25 cellular contexts compared by ENCODE assay signal in genomic region chr19:53355739-53356138, GRCh38. TPM values are rescaled to one million over a fixed set of nuclear protein-coding genes. Genes with fewer than 3 reads are reported as not detected.
DNase-seq lines count a peak whose midpoint lies in the region; ATAC-seq, FAIRE-seq and TF ChIP-seq lines count a peak whose summit lies in the region.
"Had no signal": no experiment of that assay in that cellular context is flagged by ENCODE, and none has a peak within 500 bp of the region (broad histone marks: within the 10 kb centered on the region; RNA-seq: fewer than 3 reads in every experiment).

No MANE protein-coding gene starts in this region.

- DNase-seq in adipocyte (ENCODE audit: low read depth): no peak
- DNase-seq in K562 (ENCODE audit: extremely low read depth in 1 of 4, low spot score in 3 of 4): no peak
- DNase-seq in progenitor cell of endocrine pancreas (ENCODE audit: low spot score, unreplicated experiment): no peak
- DNase-seq in DMS53 treated with DMSO at 0.1 percent for 48 hours (lab: John Stamatoyannopoulos, UW; ENCODE audit: unreplicated experiment): no peak
- DNase-seq in DMS153 (lab: John Stamatoyannopoulos, UW): no peak
- DNase-seq: 8988T; ACHN; BE2C; C1 segment of cervical spinal cord; Caco-2; Calu3; CD4-positive, alpha-beta memory T cell; CD4-positive, CD25-positive, alpha-beta regulatory T cell; DMS79; DND-41; EL; GDM1 had no signal

- intact Hi-C loops in K562 (cut with micrococcal nuclease): no loop called here

- H3K36me3 Mint-ChIP-seq in progenitor cell of endocrine pancreas (ENCODE audit: insufficient read depth): peaks cover 61% of the 10 kb centered on the region

- no TSS peak for BruUV-seq in K562 (replicated peaks; lab: Mats Ljungman, UMichigan)

- no peak overlapping the region for H3K4me3 Mint-ChIP-seq in progenitor cell of endocrine pancreas (ENCODE audit: low read depth)
- H3K4me3 Mint-ChIP-seq: CD14-positive monocyte; CD4-positive, CD25-positive, alpha-beta regulatory T cell had no signal

- no peak for FAIRE-seq in K562 (lab: Jason Lieb, UNC)
- FAIRE-seq: A204.1, D721Med, GM12878, GM12892, GM18507 had no signal

- peaks cover 69% of the 10 kb centered on the region for H3K9me3 ChIP-seq in adipocyte (ENCODE audit: control insufficient read depth, low read length)
- H3K9me3 ChIP-seq in K562 (replicated peaks; ENCODE audit: control insufficient read depth, insufficient read depth, low read depth, low read length): peaks cover 41% of the 10 kb centered on the region
- H3K9me3 ChIP-seq: BE2C had no signal

- H3K9me3 Mint-ChIP-seq in progenitor cell of endocrine pancreas (ENCODE audit: low read depth): peaks cover 57% of the 10 kb centered on the region

- in situ Hi-C loops in K562 (cut with MboI): no loop called here

- H2AFZ ChIP-seq in K562 (ENCODE audit: low read depth, low read length): no peak overlapping the region

- TF ChIP-seq RAD21 in K562 (CRISPR knock-in tag; conservative IDR thresholded peaks at IDR 0.05 in 1 of 2, IDR thresholded peaks at IDR 0.05 in 1 of 2): no peak

- H4K20me1 ChIP-seq in K562 (replicated peaks; ENCODE audit: control insufficient read depth, insufficient read depth, low read length): no peaks in the 10 kb centered on the region
- H4K20me1 ChIP-seq: BLaER1 had no signal

- no peaks in the 10 kb centered on the region for H3K4me1 Mint-ChIP-seq in progenitor cell of endocrine pancreas (ENCODE audit: low read depth)
- H3K4me1 Mint-ChIP-seq: CD14-positive monocyte; CD4-positive, alpha-beta memory T cell had no signal

- no peak overlapping the region for H3K9ac ChIP-seq in adipocyte (ENCODE audit: low read length)
- no peak overlapping the region for H3K9ac ChIP-seq in K562 (ENCODE audit: insufficient read depth in 1 of 2, low read depth in 2 of 2, low read length in 2 of 2)
- H3K9ac ChIP-seq: BLaER1 had no signal

- TF ChIP-seq CTCF in K562 (IDR thresholded peaks at IDR 0.05 in 2 of 3, conservative IDR thresholded peaks at IDR 0.05 in 1 of 3; ENCODE audit: insufficient read depth in 2 of 3, low read depth in 1 of 3, low read length in 3 of 3) (no peak), progenitor cell of endocrine pancreas (IDR thresholded peaks at IDR 0.05; ENCODE audit: unreplicated experiment) (no peak)

- ATAC-seq in K562: no peak
- no peak for ATAC-seq in HG02852 (IDR thresholded peaks at IDR 0.05; ENCODE audit: unreplicated experiment)
- ATAC-seq: GM12878 had no signal

- H3K4me3 ChIP-seq in adipocyte (ENCODE audit: low read length) (peak overlapping the region; percentile 29), K562 (no peak overlapping the region)
- H3K4me3 ChIP-seq: BLaER1, GM12878 had no signal

- no peak for TF ChIP-seq POLR2A in K562 (conservative IDR thresholded peaks at IDR 0.05)

- H3K27me3 Mint-ChIP-seq in progenitor cell of endocrine pancreas: no peaks in the 10 kb centered on the region
- H3K27me3 Mint-ChIP-seq: CD4-positive, alpha-beta memory T cell; CD4-positive, CD25-positive, alpha-beta regulatory T cell had no signal

- H3K36me3 ChIP-seq in adipocyte (ENCODE audit: control insufficient read depth, insufficient read depth, low read length, severe bottlenecking) (peaks cover 43% of the 10 kb centered on the region), K562 (ENCODE audit: control insufficient read depth, insufficient read depth, low read length) (peaks cover 16% of the 10 kb centered on the region)

- H3K79me2 ChIP-seq in K562 (ENCODE audit: control insufficient read depth, insufficient read depth, low read length): no peaks in the 10 kb centered on the region

- TF ChIP-seq EP300 in K562 (IDR thresholded peaks at IDR 0.05; ENCODE audit: low read length): no peak

- CTCF ChIA-PET in K562 (lab: Yijun Ruan, JAX; ENCODE audit: low intra/inter-chr PET ratio): no interaction called here

- H3K4me1 ChIP-seq in adipocyte (ENCODE audit: control insufficient read depth, insufficient read depth, low read length): no peaks in the 10 kb centered on the region
- no peaks in the 10 kb centered on the region for H3K4me1 ChIP-seq in K562 (replicated peaks in 1 of 2; ENCODE audit: control insufficient read depth in 2 of 2, insufficient read depth in 2 of 2, low read length in 2 of 2)
- H3K4me1 ChIP-seq: BE2C, BLaER1, Caco-2 had no signal

- 64% methylated on average over 1 of the region's 1 CpG for WGBS in K562 (ENCODE audit: insufficient coverage, low coverage, missing lambda C conversion rate)

- POLR2A ChIA-PET in K562 (lab: Yijun Ruan, JAX): no interaction called here

- no peak overlapping the region for H3K4me2 ChIP-seq in K562 (ENCODE audit: insufficient read depth, low read length)
- H3K4me2 ChIP-seq: BLaER1 had no signal

- no peak overlapping the region for H3K27ac ChIP-seq in K562 (ENCODE audit: extremely low read depth, low read depth, low read length)
- H3K27ac ChIP-seq: BLaER1 had no signal

- H3K27ac Mint-ChIP-seq in progenitor cell of endocrine pancreas: peak overlapping the region; percentile 21
- H3K27ac Mint-ChIP-seq: CD14-positive monocyte; CD4-positive, alpha-beta memory T cell; CD4-positive, CD25-positive, alpha-beta regulatory T cell had no signal

- H3K9me1 ChIP-seq in K562 (ENCODE audit: control insufficient read depth, insufficient read depth, low read length): no peaks in the 10 kb centered on the region

- no peaks in the 10 kb centered on the region for H3K27me3 ChIP-seq in adipocyte (replicated peaks; ENCODE audit: control insufficient read depth, insufficient read depth, low read length)
- H3K27me3 ChIP-seq in K562 (ENCODE audit: control insufficient read depth in 2 of 2, insufficient read depth in 2 of 2, low read length in 2 of 2): no peaks in the 10 kb centered on the region
- H3K27me3 ChIP-seq: BE2C, BLaER1 had no signal

TF ChIP-seq in K562, 482 proteins besides CTCF, POLR2A, EP300 and RAD21 (continues in another document):
- TF ChIP-seq SAFB (IDR thresholded peaks at IDR 0.05; ENCODE audit: borderline replicate concordance, low read depth, low read length): no peak

RNA-seq across cellular contexts. Expression of gene ZNF525, which starts 9.8 kb away (rescaled TPM):
- 12.6 and 34.8 TPM in 2 replicates for total RNA-seq in K562 (2011; cell fraction: chromatin; rRNA removed; ENCODE audit: low replicate concordance)
- 6.3 and 10.8 TPM in 2 replicates for total RNA-seq in K562 (2011; cell fraction: nucleolus; rRNA removed)
- total RNA-seq in K562 (2011; cell fraction: nucleoplasm; rRNA removed): 17.3 and 18.7 TPM in 2 replicates
- total RNA-seq in K562 (2014; rRNA removed): 4.1 and 6.9 TPM in 2 replicates
- total RNA-seq in K562 (2014; rRNA removed; fragmentation: Illumina TruSeq; extraction: Trizol): 11.0 and 12.0 TPM in 2 replicates
- total RNA-seq in K562 (2015; rRNA removed; fragmentation: Illumina TruSeq; extraction: Trizol): 5.7 and 6.7 TPM in 2 replicates
- 6.5 and 6.7 TPM in 2 replicates for total RNA-seq in K562 (2021)
- polyA plus RNA-seq in K562 (2011; rRNA removed): 6.4 and 10.8 TPM in 2 replicates
- 1.4 and 2.7 TPM in 2 replicates for polyA plus RNA-seq in K562 (2011; cell fraction: cytosol; rRNA removed)
- 5.9 and 6.6 TPM in 2 replicates for polyA plus RNA-seq in K562 (2011; cell fraction: nucleus; rRNA removed)
- polyA plus RNA-seq in K562 (2012): 3.4 and 4.3 TPM in 2 replicates
- 6.5 and 7.0 TPM in 2 replicates for polyA plus RNA-seq in K562 (2014; fragmentation: Illumina TruSeq; extraction: Trizol)
- 1 to 10 TPM; 1.5 to 2.5 TPM for polyA plus RNA-seq in K562 (2014; fragmentation: Nextera tagmentation; extraction: Ambion mirVana)
- 4.5 and 5.4 TPM in 2 replicates for polyA plus RNA-seq in K562 (2014; rRNA removed)
- 14.5 and 16.1 TPM in 2 replicates for polyA minus RNA-seq in K562 (2011; rRNA and poly(A)+ RNA removed)
- polyA minus RNA-seq in K562 (2011; cell fraction: cytosol; rRNA and poly(A)+ RNA removed): 2.2 and 5.0 TPM in 2 replicates
- polyA minus RNA-seq in K562 (2011; cell fraction: nucleus; rRNA and poly(A)+ RNA removed): 5.3 and 7.7 TPM in 2 replicates
- total RNA-seq in progenitor cell of endocrine pancreas: 24.4 and 27.2 TPM in 2 replicates

RNA-seq across cellular contexts. Expression of gene ZNF845, which starts 22.2 kb away (rescaled TPM):
- total RNA-seq in K562 (2011; cell fraction: chromatin; rRNA removed; ENCODE audit: low replicate concordance): 3.8 and 20.2 TPM in 2 replicates
- 3.3 and 5.1 TPM in 2 replicates for total RNA-seq in K562 (2011; cell fraction: nucleolus; rRNA removed)
- total RNA-seq in K562 (2011; cell fraction: nucleoplasm; rRNA removed): 5.7 and 5.9 TPM in 2 replicates
- 4.1 and 4.8 TPM in 2 replicates for total RNA-seq in K562 (2014; rRNA removed)
- 13.2 and 15.8 TPM in 2 replicates for total RNA-seq in K562 (2014; rRNA removed; fragmentation: Illumina TruSeq; extraction: Trizol)
- total RNA-seq in K562 (2015; rRNA removed; fragmentation: Illumina TruSeq; extraction: Trizol): 9.3 and 10.8 TPM in 2 replicates
- 5.8 and 6.7 TPM in 2 replicates for total RNA-seq in K562 (2021)
- polyA plus RNA-seq in K562 (2011; rRNA removed): 6.0 and 8.9 TPM in 2 replicates
- 0.98 and 2.0 TPM in 2 replicates for polyA plus RNA-seq in K562 (2011; cell fraction: cytosol; rRNA removed)
- 2.3 and 2.6 TPM in 2 replicates for polyA plus RNA-seq in K562 (2011; cell fraction: nucleus; rRNA removed)
- 3.6 and 4.1 TPM in 2 replicates for polyA plus RNA-seq in K562 (2012)
- 6.4 and 7.1 TPM in 2 replicates for polyA plus RNA-seq in K562 (2014; fragmentation: Illumina TruSeq; extraction: Trizol)
- 1 to 10 TPM; 1.9 to 3.9 TPM for polyA plus RNA-seq in K562 (2014; fragmentation: Nextera tagmentation; extraction: Ambion mirVana)
- polyA plus RNA-seq in K562 (2014; rRNA removed): 2.9 and 3.2 TPM in 2 replicates
- polyA minus RNA-seq in K562 (2011; rRNA and poly(A)+ RNA removed): 27.0 and 29.2 TPM in 2 replicates
- polyA minus RNA-seq in K562 (2011; cell fraction: cytosol; rRNA and poly(A)+ RNA removed): 5.4 and 6.8 TPM in 2 replicates
- 4.8 and 8.1 TPM in 2 replicates for polyA minus RNA-seq in K562 (2011; cell fraction: nucleus; rRNA and poly(A)+ RNA removed)
- total RNA-seq in progenitor cell of endocrine pancreas: 10.3 and 10.4 TPM in 2 replicates

RNA-seq across cellular contexts. Expression of gene ZNF765, which starts 39.2 kb away (rescaled TPM):
- total RNA-seq in K562 (2011; cell fraction: chromatin; rRNA removed; ENCODE audit: low replicate concordance): 22.3 and 41.4 TPM in 2 replicates
- 16.3 and 20.1 TPM in 2 replicates for total RNA-seq in K562 (2011; cell fraction: nucleolus; rRNA removed)
- total RNA-seq in K562 (2011; cell fraction: nucleoplasm; rRNA removed): 17.6 and 19.8 TPM in 2 replicates
- total RNA-seq in K562 (2014; rRNA removed): 8.0 and 8.5 TPM in 2 replicates
- 17.5 and 18.7 TPM in 2 replicates for total RNA-seq in K562 (2014; rRNA removed; fragmentation: Illumina TruSeq; extraction: Trizol)
- total RNA-seq in K562 (2015; rRNA removed; fragmentation: Illumina TruSeq; extraction: Trizol): 13.5 and 16.6 TPM in 2 replicates
- total RNA-seq in K562 (2021): 9.8 and 9.9 TPM in 2 replicates
- polyA plus RNA-seq in K562 (2011; rRNA removed): 12.5 and 12.7 TPM in 2 replicates
- 4.1 and 5.6 TPM in 2 replicates for polyA plus RNA-seq in K562 (2011; cell fraction: cytosol; rRNA removed)
- 20.1 and 23.8 TPM in 2 replicates for polyA plus RNA-seq in K562 (2011; cell fraction: nucleus; rRNA removed)
- 6.2 and 6.8 TPM in 2 replicates for polyA plus RNA-seq in K562 (2012)
- polyA plus RNA-seq in K562 (2014; fragmentation: Illumina TruSeq; extraction: Trizol): 8.7 and 9.4 TPM in 2 replicates
- polyA plus RNA-seq in K562 (2014; fragmentation: Nextera tagmentation; extraction: Ambion mirVana): 1 to 10 TPM; 6.6 to 9.6 TPM
- 5.4 and 8.1 TPM in 2 replicates for polyA plus RNA-seq in K562 (2014; rRNA removed)
- 35.9 and 37.9 TPM in 2 replicates for polyA minus RNA-seq in K562 (2011; rRNA and poly(A)+ RNA removed)
- polyA minus RNA-seq in K562 (2011; cell fraction: cytosol; rRNA and poly(A)+ RNA removed): 8.0 and 8.6 TPM in 2 replicates
- polyA minus RNA-seq in K562 (2011; cell fraction: nucleus; rRNA and poly(A)+ RNA removed): 11.6 and 19.9 TPM in 2 replicates
- total RNA-seq in progenitor cell of endocrine pancreas: 29.8 and 32.9 TPM in 2 replicates
